16 cellular contexts compared by ENCODE assay signal in the genomic region with DNA sequence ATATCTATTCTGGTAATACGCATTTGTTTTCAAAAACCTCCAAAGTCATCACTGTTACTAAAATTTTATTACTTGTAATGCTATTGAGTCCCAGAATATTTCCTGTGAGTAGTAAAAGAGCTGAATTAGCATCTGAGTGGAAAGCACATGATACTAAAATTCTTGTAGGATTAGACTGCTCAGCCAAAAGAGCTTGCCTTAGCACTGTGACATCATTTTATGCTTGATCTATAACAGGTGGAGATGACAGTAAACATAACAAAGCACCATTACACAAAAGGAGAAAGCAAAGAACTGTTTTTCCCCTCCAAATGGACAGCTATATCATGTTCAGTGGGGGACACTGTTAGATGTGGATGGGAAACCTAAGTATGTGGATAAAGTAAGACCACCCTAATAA. TPM values are rescaled to one million over a fixed set of nuclear protein-coding genes. Genes with fewer than 3 reads are reported as not detected.
A peak's percentile ranks its signal among the peaks of the same experiment; 100 is the strongest.
DNase-seq lines count a peak whose midpoint lies in the region; ATAC-seq, FAIRE-seq and TF ChIP-seq lines count a peak whose summit lies in the region.
"Had no signal": no experiment of that assay in that cellular context is flagged by ENCODE, and none has a peak within 500 bp of the region (broad histone marks: within the 10 kb centered on the region; RNA-seq: fewer than 3 reads in every experiment).

No MANE protein-coding gene starts in this region.

- no peak overlapping the region for H4K91ac ChIP-seq in IMR-90 (ENCODE audit: insufficient read depth, low read depth, low read length)

- H2BK20ac ChIP-seq in IMR-90 (ENCODE audit: low read depth, low read length), result no peak overlapping the region

- no peak overlapping the region for H4K8ac ChIP-seq in IMR-90 (ENCODE audit: low read depth in 2 of 2, low read length in 2 of 2)

- no peak overlapping the region for H3K18ac ChIP-seq in IMR-90 (ENCODE audit: low read depth, low read length)

- TF ChIP-seq CTCF in IMR-90 (conservative IDR thresholded peaks at IDR 0.05; ENCODE audit: low read depth, low read length) (no peak), epithelial cell of esophagus (IDR thresholded peaks at IDR 0.05; ENCODE audit: insufficient read depth, low read depth, low read length, missing control alignments) (no peak), pancreas (IDR thresholded peaks at IDR 0.05) (no peak)

- ATAC-seq in IMR-90 (ENCODE audit: low read depth) (peak; percentile 53), pancreas (peak in 3 of 4 donors; percentile 22 to 65 (median 53))

- intact Hi-C loops in IMR-90 (cut with micrococcal nuclease), result loop anchor here (2.0 kb wide), 1 partner anchor 14 kb away; no protein-coding TSS in a partner anchor
- intact Hi-C loops in pancreas (cut with DNase I), result no loop called here

- H3K9me1 ChIP-seq in IMR-90 (ENCODE audit: insufficient read depth, low read length), result no peaks in the 10 kb centered on the region

- no peak for TF ChIP-seq RAD21 in IMR-90 (IDR thresholded peaks at IDR 0.05; ENCODE audit: low read length)

- no peak overlapping the region for H3K9ac ChIP-seq in IMR-90 (ENCODE audit: low read depth, low read length)

- no peak overlapping the region for H3K27ac ChIP-seq in IMR-90 (ENCODE audit: insufficient read depth, low read length)
- no peak overlapping the region for H3K27ac ChIP-seq in pancreas
- H3K27ac ChIP-seq: C4-2B, neutrophil had no signal

- H3K14ac ChIP-seq in IMR-90 (replicated peaks; ENCODE audit: low read depth, low read length), result no peak overlapping the region

- in situ Hi-C loops in IMR-90 (cut with MboI; ENCODE audit: low sequenced_read_pairs), result no loop called here

- dilution Hi-C loops in IMR-90 (cut with HindIII; ENCODE audit: low sequenced_read_pairs, unreplicated experiment), result no loop called here

- H3K9me3 ChIP-seq in IMR-90 (ENCODE audit: control insufficient read depth, insufficient read depth, low read length) (no peaks in the 10 kb centered on the region), pancreas (no peaks in the 10 kb centered on the region)
- H3K9me3 ChIP-seq: neutrophil, sigmoid colon had no signal

- DNase-seq in DMS53 treated with DMSO at 0.1 percent for 48 hours (lab: John Stamatoyannopoulos, UW; ENCODE audit: unreplicated experiment) (peak; percentile 39), IMR-90 (peak; percentile 53), epithelial cell of esophagus (ENCODE audit: low read depth) (peak; percentile 24), pancreas (no peak), SIG-M5 treated with dmso at 0.1 percent for 504 hours (lab: John Stamatoyannopoulos, UW; ENCODE audit: unreplicated experiment) (no peak), cortex of kidney (lab: John Stamatoyannopoulos, UW) (no peak)
- no peak for DNase-seq in activated effector memory CD4-positive, alpha-beta T cell treated with Interleukin-2 at 50 U/mL for 16 hours
- no peak for DNase-seq in stimulated activated CD4-positive, alpha-beta T cell treated with anti-CD3 and anti-CD28 coated beads, Interleukin-1b, Interleukin-23, amount 100 ng/mL, for 48 hours
- DNase-seq: DMS79 treated with DMSO at 0.1 percent for 48 hours, H7, MV-4-11, sigmoid colon, T-helper 9 cell had no signal

- no peaks in the 10 kb centered on the region for H4K20me1 ChIP-seq in IMR-90 (ENCODE audit: insufficient read depth, low read length)

- peaks cover 3% of the 10 kb centered on the region; the same call in 1 of the 2 replicates for H3K27me3 ChIP-seq in IMR-90 (ENCODE audit: control insufficient read depth, insufficient read depth, low read length)
- no peaks in the 10 kb centered on the region for H3K27me3 ChIP-seq in pancreas
- H3K27me3 ChIP-seq: neutrophil, sigmoid colon had no signal

- no peak overlapping the region for H3K23ac ChIP-seq in IMR-90 (ENCODE audit: low read depth, low read length)

- H2BK120ac ChIP-seq in IMR-90 (ENCODE audit: low read depth, low read length), result no peak overlapping the region

- WGBS in IMR-90 (ENCODE audit: extremely low coverage in 2 of 2, insufficient read length in 1 of 2), 2 experiments, result no CpG with 5 or more reads among the region's 1 CpG
- 91 to 92% methylated on average over 1 of the region's 1 CpG for WGBS in pancreas, 2 donors

- H2AFZ ChIP-seq in IMR-90 (replicated peaks; ENCODE audit: low read length, poor library complexity), result no peak overlapping the region

- no peak overlapping the region for H2BK5ac ChIP-seq in IMR-90 (ENCODE audit: low read depth, low read length, poor library complexity, severe bottlenecking)

- H2AK5ac ChIP-seq in IMR-90 (ENCODE audit: low read depth, low read length), result no peak overlapping the region

- H3K4me3 ChIP-seq in IMR-90 (ENCODE audit: insufficient read depth, low read depth, low read length) (no peak overlapping the region), epithelial cell of esophagus (ENCODE audit: low read length) (no peak overlapping the region), pancreas (no peak overlapping the region)
- H3K4me3 ChIP-seq: lung, sigmoid colon had no signal

- CTCF ChIA-PET in IMR-90 (lab: Yijun Ruan, JAX), result interaction anchor here (0.7 kb wide), 1 partner anchor 216 kb away, joined by 3 read pairs; no protein-coding TSS in a partner anchor

- POLR2A ChIA-PET in IMR-90 (lab: Charles Lee; ENCODE audit: unreplicated experiment), result no interaction called here

- H3K36me3 ChIP-seq in IMR-90 (ENCODE audit: control insufficient read depth, insufficient read depth, low read length) (no peaks in the 10 kb centered on the region), pancreas (no peaks in the 10 kb centered on the region)
- H3K36me3 ChIP-seq: neutrophil, sigmoid colon had no signal

- no peaks in the 10 kb centered on the region for H3K79me1 ChIP-seq in IMR-90 (ENCODE audit: low read depth in 1 of 2, low read length in 2 of 2)

- no peak overlapping the region for H3K4ac ChIP-seq in IMR-90 (ENCODE audit: low read depth, low read length)

- no peak overlapping the region for H3K4me2 ChIP-seq in IMR-90 (ENCODE audit: low read depth, low read length)

- TF ChIP-seq POLR2A in IMR-90 (IDR thresholded peaks at IDR 0.05; ENCODE audit: low read depth, low read length), result no peak

- FAIRE-seq in pancreas (lab: Jason Lieb, UNC), result no peak

- no TSS peak for BruUV-seq in IMR-90 (replicated peaks; lab: Mats Ljungman, UMichigan)

- no peak overlapping the region for H3K56ac ChIP-seq in IMR-90 (ENCODE audit: extremely low read depth, insufficient read depth, low read length)

- H2AK9ac ChIP-seq in IMR-90 (replicated peaks; ENCODE audit: low read depth, low read length, poor library complexity), result no peak overlapping the region

- 0 out of 2 replicates have a peak, but pooled peaks cover 2% of the 10 kb centered on the region for H3K4me1 ChIP-seq in IMR-90 (ENCODE audit: control insufficient read depth, insufficient read depth, low read length)
- peaks cover 0 to 19% (median 5%) of the 10 kb centered on the region in 3 donors for H3K4me1 ChIP-seq in pancreas

- H2BK15ac ChIP-seq in IMR-90 (ENCODE audit: low read depth, low read length), result no peak overlapping the region

- no peak overlapping the region for H4K5ac ChIP-seq in IMR-90 (ENCODE audit: low read depth, low read length)

TF ChIP-seq in IMR-90, 13 proteins besides CTCF, POLR2A, EP300 and RAD21:
- TF ChIP-seq RFX5 (IDR thresholded peaks at IDR 0.05; ENCODE audit: low read depth, low read length), result no peak
- peak; percentile 28; the same call in 1 of the 2 replicates for TF ChIP-seq MAFK (IDR thresholded peaks at IDR 0.05; ENCODE audit: low read depth, low read length)
- TF ChIP-seq CEBPB (IDR thresholded peaks at IDR 0.05; ENCODE audit: low read depth, low read length), result no peak
TF ChIP-seq in IMR-90: peak in this region for 1.

RNA-seq across cellular contexts. Expression of gene JAK2, which starts 5.8 kb away (rescaled TPM):
- total RNA-seq in IMR-90 (2012; rRNA removed) (6.1 and 7.2 TPM in 2 replicates), pancreas (1 to 10 TPM; 3.1 to 9.1 (median 4.6) TPM)
- polyA plus RNA-seq in IMR-90 (2012; rRNA removed) (1.6 and 2.3 TPM in 2 replicates), pancreas (1 to 10 TPM; 1.7 to 3.0 TPM)
- 0.31 and 0.57 TPM in 2 replicates for polyA plus RNA-seq in IMR-90 (2012; cell fraction: cytosol; rRNA removed)
- polyA plus RNA-seq in IMR-90 (2012; cell fraction: nucleus; rRNA removed; ENCODE audit: low replicate concordance), result 0.51 and 3.4 TPM in 2 replicates

Comparison
In these comparisons a context has a peak if more than half of its experiments do, and no peak if none do; other contexts are left out.
1. DNase-seq: peak in DMS53 treated with DMSO at 0.1 percent for 48 hours (single experiment), IMR-90 (single experiment) and epithelial cell of esophagus (single experiment); none in pancreas (0 of 6), activated effector memory CD4-positive, alpha-beta T cell treated with Interleukin-2 at 50 U/mL for 16 hours (single experiment), SIG-M5 treated with dmso at 0.1 percent for 504 hours (single experiment), cortex of kidney (single experiment) and stimulated activated CD4-positive, alpha-beta T cell treated with anti-CD3 and anti-CD28 coated beads, Interleukin-1b, Interleukin-23, amount 100 ng/mL, for 48 hours (single experiment).